20 cellular contexts compared by ENCODE assay signal in the genomic region with DNA sequence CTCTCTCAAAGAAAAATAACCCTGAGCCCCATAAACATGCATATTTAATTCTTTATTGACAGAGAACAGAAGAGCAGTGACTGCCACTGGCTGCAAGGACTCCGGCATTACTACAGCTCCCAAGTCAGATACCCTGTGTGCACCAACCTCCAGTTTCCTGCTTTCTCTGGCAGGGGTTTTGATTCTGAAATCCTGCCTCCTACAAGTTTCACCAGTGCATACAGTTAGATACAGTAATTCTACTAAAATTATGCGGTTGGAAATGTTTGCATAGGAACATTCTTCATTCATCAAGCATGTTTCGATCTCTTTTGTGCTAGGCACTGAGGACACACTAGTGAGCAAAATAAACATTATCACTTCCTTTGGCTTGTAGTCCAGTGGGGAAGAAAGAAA.
"Had no signal": no experiment of that assay in that cellular context is flagged by ENCODE, and none has a peak within 500 bp of the region (broad histone marks: within the 10 kb centered on the region; RNA-seq: fewer than 3 reads in every experiment).

No MANE protein-coding gene starts in this region.

- H3K27ac Mint-ChIP-seq: activated B cell treated with CpG ODN at 0.5 μM for 24 hours; activated CD8-positive, alpha-beta T cell treated with anti-CD3 and anti-CD28 coated beads for 36 hours; activated naive CD8-positive, alpha-beta T cell; stimulated activated effector memory CD8-positive, alpha-beta T cell treated with anti-CD3 and anti-CD28 coated beads, Interleukin-12 subunit alpha, Interleukin-12 subunit beta, amount 100 ng/mL, for 72 hours had no signal

- H3K4me3 ChIP-seq: cardiac muscle cell, dorsolateral prefrontal cortex, lung, tibial artery, vagina had no signal

- H3K9me3 ChIP-seq: neutrophil, tibial artery, vagina had no signal

- H3K4me1 Mint-ChIP-seq: activated B cell treated with CpG ODN at 0.5 μM for 24 hours; stimulated activated effector memory CD8-positive, alpha-beta T cell treated with anti-CD3 and anti-CD28 coated beads, Interleukin-12 subunit alpha, Interleukin-12 subunit beta, amount 100 ng/mL, for 72 hours had no signal

- H3K9me3 Mint-ChIP-seq: activated B cell treated with CpG ODN at 0.5 μM for 24 hours; activated CD8-positive, alpha-beta T cell treated with anti-CD3 and anti-CD28 coated beads for 36 hours; activated T-cell treated with anti-CD3 and anti-CD28 coated beads, Interleukin-2, amount 50 U/mL, for 4 hours; stimulated activated effector memory CD8-positive, alpha-beta T cell treated with anti-CD3 and anti-CD28 coated beads, Interleukin-12 subunit alpha, Interleukin-12 subunit beta, amount 100 ng/mL, for 72 hours had no signal

- H3K27me3 Mint-ChIP-seq: activated B cell treated with CpG ODN at 0.5 μM for 24 hours; activated CD8-positive, alpha-beta T cell treated with anti-CD3 and anti-CD28 coated beads for 36 hours had no signal

- ATAC-seq: activated CD8-positive, alpha-beta T cell treated with anti-CD3 and anti-CD28 coated beads for 36 hours; foreskin keratinocyte; stimulated activated effector memory CD8-positive, alpha-beta T cell treated with anti-CD3 and anti-CD28 coated beads, Interleukin-12 subunit alpha, Interleukin-12 subunit beta, amount 100 ng/mL, for 72 hours had no signal

- H3K27me3 ChIP-seq: cardiac muscle cell, foreskin keratinocyte, neutrophil, tibial artery, vagina had no signal

- H3K36me3 Mint-ChIP-seq: activated naive CD8-positive, alpha-beta T cell; stimulated activated effector memory CD8-positive, alpha-beta T cell treated with anti-CD3 and anti-CD28 coated beads, Interleukin-12 subunit alpha, Interleukin-12 subunit beta, amount 100 ng/mL, for 72 hours had no signal

- H3K4me3 Mint-ChIP-seq: activated B cell treated with CpG ODN at 0.5 μM for 24 hours; activated CD8-positive, alpha-beta T cell treated with anti-CD3 and anti-CD28 coated beads for 36 hours; activated naive CD8-positive, alpha-beta T cell; activated T-cell treated with anti-CD3 and anti-CD28 coated beads, Interleukin-2, amount 50 U/mL, for 4 hours; stimulated activated effector memory CD8-positive, alpha-beta T cell treated with anti-CD3 and anti-CD28 coated beads, Interleukin-12 subunit alpha, Interleukin-12 subunit beta, amount 100 ng/mL, for 72 hours had no signal

- DNase-seq: activated B cell treated with CpG ODN at 0.5 μM for 24 hours; activated CD4-positive, alpha-beta T cell treated with anti-CD3 and anti-CD28 coated beads for 48 hours; activated CD8-positive, alpha-beta T cell treated with anti-CD3 and anti-CD28 coated beads for 36 hours; activated gamma-delta T cell; activated T-cell treated with anti-CD3 and anti-CD28 coated beads, Interleukin-2, amount 50 U/mL, for 4 hours; anterior cingulate cortex; dorsolateral prefrontal cortex; foreskin keratinocyte; left cardiac atrium; midbrain; posterior cingulate gyrus; retina; T-helper 2 cell; tibial artery had no signal

- H3K4me1 ChIP-seq: foreskin keratinocyte, vagina had no signal

- H3K27ac ChIP-seq: cardiac muscle cell, dorsolateral prefrontal cortex, foreskin keratinocyte, neutrophil, vagina had no signal

- H3K36me3 ChIP-seq: cardiac muscle cell, neutrophil, tibial artery, vagina had no signal
